In the genomic region with DNA sequence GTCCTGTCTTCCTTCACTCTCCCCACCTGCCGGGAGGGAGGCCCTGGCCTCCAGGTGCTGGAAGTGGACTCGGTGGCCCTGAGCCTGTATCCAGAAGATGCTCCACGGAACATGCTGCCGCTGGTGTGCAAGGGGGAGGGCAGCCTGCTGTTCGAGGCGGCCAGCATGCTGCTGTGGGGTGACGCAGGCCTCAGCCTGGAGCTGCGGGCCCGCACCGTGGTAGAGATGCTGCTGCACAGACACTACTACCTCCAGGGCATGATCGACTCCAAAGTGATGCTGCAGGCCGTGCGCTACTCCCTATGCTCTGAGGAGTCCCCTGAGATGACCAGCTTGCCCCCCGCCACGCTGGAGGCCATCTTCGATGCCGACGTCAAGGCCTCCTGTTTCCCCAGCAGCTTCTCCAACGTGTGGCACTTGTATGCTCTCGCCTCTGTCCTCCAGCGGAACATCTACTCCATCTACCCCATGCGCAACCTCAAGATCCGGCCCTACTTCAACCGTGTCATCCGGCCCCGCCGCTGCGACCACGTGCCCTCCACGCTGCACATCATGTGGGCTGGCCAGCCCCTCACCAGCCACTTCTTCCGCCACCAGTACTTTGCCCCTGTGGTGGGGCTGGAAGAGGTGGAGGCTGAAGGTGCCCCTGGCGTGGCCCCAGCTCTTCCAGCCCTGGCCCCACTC, we compare ENCODE assay signal across 1 cellular context.
TF ChIP-seq lines count a peak whose summit lies in the region.

No MANE protein-coding gene starts in this region.

TF ChIP-seq in GM23338, 12 proteins besides CTCF, POLR2A, EP300 and RAD21 (continued from another document):
- TF ChIP-seq ETS1 (IDR thresholded peaks at IDR 0.05) (no peak), EZH2 (IDR thresholded peaks at IDR 0.05; ENCODE audit: low read depth, unreplicated experiment) (no peak)
